In genomic region chr22:42717197-42717967, GRCh38 we compare ENCODE assay signal across 9 cellular contexts. TPM values are rescaled to one million over a fixed set of nuclear protein-coding genes. Genes with fewer than 3 reads are reported as not detected.
A peak's percentile ranks its signal among the peaks of the same experiment; 100 is the strongest.
DNase-seq lines count a peak whose midpoint lies in the region; ATAC-seq and TF ChIP-seq lines count a peak whose summit lies in the region.
"Had no signal": no experiment of that assay in that cellular context is flagged by ENCODE, and none has a peak within 500 bp of the region (broad histone marks: within the 10 kb centered on the region; RNA-seq: fewer than 3 reads in every experiment).

No MANE protein-coding gene starts in this region.

- TF ChIP-seq EP300 in transverse colon (IDR thresholded peaks at IDR 0.05; ENCODE audit: low read depth), result no peak

- H3K27me3 ChIP-seq in foreskin keratinocyte, result peaks cover 14% of the 10 kb centered on the region
- peaks cover 47% of the 10 kb centered on the region for H3K27me3 ChIP-seq in transverse colon

- TF ChIP-seq CTCF in foreskin keratinocyte (conservative IDR thresholded peaks at IDR 0.05) (no peak), transverse colon (IDR thresholded peaks at IDR 0.05) (no peak)

- TF ChIP-seq POLR2A in transverse colon (IDR thresholded peaks at IDR 0.05), result no peak

- intact Hi-C loops in transverse colon (cut with DNase I; ENCODE audit: low total_unique reads), result loop anchor here (10.0 kb wide), 1 partner anchor 53 kb away; no protein-coding TSS in a partner anchor

- ATAC-seq in foreskin keratinocyte, result peak; percentile 41

- H3K4me1 ChIP-seq in foreskin keratinocyte (peaks cover 4% of the 10 kb centered on the region), transverse colon (peaks cover 0 to 28% (median 19%) of the 10 kb centered on the region in 4 donors)

- in situ Hi-C loops in transverse colon (cut with MboI; ENCODE audit: low pct_ligation_motif_present in 1 of 4, low pct_unique_long_range_greater_than_20kb in 1 of 4, low sequenced_read_pairs in 3 of 4) (no loop called here), ACHN (cut with HindIII; ENCODE audit: low pct_ligation_motif_present, low pct_unique_long_range_greater_than_20kb, low sequenced_read_pairs) (no loop called here)

- WGBS in transverse colon (ENCODE audit: low coverage in 1 of 2), 2 donors, result 39 to 45% methylated on average over 7 to 9 of the region's 9 CpGs

- no peak overlapping the region for H3K4me3 ChIP-seq in transverse colon
- H3K4me3 ChIP-seq: skin epidermis had no signal

- DNase-seq in activated CD4-positive, alpha-beta T cell treated with anti-CD3 and anti-CD28 coated beads for 4 hours, result peak; percentile 8 to 12
- no peak for DNase-seq in activated CD4-positive, alpha-beta T cell treated with anti-CD3 and anti-CD28 coated beads, Interleukin-2, amount 50 U/mL, for 1 hour
- peak; percentile 36 for DNase-seq in NCI-H2196 treated with DMSO at 0.1 percent for 48 hours (lab: John Stamatoyannopoulos, UW; ENCODE audit: unreplicated experiment)
- peak in 1 of 2 donors; percentile 46 for DNase-seq in foreskin keratinocyte
- DNase-seq in transverse colon, result no peak
- DNase-seq in NCI-H774 (lab: John Stamatoyannopoulos, UW), result no peak
- no peak for DNase-seq in ACHN
- no peak for DNase-seq in activated CD4-positive, alpha-beta T cell treated with anti-CD3 and anti-CD28 coated beads, Interleukin-2, amount 50 U/mL, for 48 hours

- H3K27ac ChIP-seq in foreskin keratinocyte (no peak overlapping the region), transverse colon (peak overlapping the region; percentile 23 to 89 (median 48))

- H3K36me3 ChIP-seq in transverse colon, result no peaks in the 10 kb centered on the region

- H3K9me3 ChIP-seq in transverse colon, result no peaks in the 10 kb centered on the region

RNA-seq across cellular contexts. Expression of gene A4GALT, which starts 3.3 kb away (rescaled TPM):
- total RNA-seq in foreskin keratinocyte (11.7 and 16.0 TPM in 2 replicates), transverse colon (10 to 100 TPM in 2 of 4 donors, 1 to 10 TPM in 2; 6.3 to 31.4 (median 12.7) TPM)
- 13.8 and 19.1 TPM in 2 replicates for polyA plus RNA-seq in foreskin keratinocyte

Comparison
In these comparisons a context has a peak if more than half of its experiments do, and no peak if none do; other contexts are left out.
1. DNase-seq: peak in activated CD4-positive, alpha-beta T cell treated with anti-CD3 and anti-CD28 coated beads for 4 hours (2 of 2) and NCI-H2196 treated with DMSO at 0.1 percent for 48 hours (single experiment); none in activated CD4-positive, alpha-beta T cell treated with anti-CD3 and anti-CD28 coated beads, Interleukin-2, amount 50 U/mL, for 1 hour (single experiment), transverse colon (single experiment), NCI-H774 (single experiment), ACHN (single experiment) and activated CD4-positive, alpha-beta T cell treated with anti-CD3 and anti-CD28 coated beads, Interleukin-2, amount 50 U/mL, for 48 hours (0 of 2).